29 cellular contexts compared by ENCODE assay signal in the genomic region with DNA sequence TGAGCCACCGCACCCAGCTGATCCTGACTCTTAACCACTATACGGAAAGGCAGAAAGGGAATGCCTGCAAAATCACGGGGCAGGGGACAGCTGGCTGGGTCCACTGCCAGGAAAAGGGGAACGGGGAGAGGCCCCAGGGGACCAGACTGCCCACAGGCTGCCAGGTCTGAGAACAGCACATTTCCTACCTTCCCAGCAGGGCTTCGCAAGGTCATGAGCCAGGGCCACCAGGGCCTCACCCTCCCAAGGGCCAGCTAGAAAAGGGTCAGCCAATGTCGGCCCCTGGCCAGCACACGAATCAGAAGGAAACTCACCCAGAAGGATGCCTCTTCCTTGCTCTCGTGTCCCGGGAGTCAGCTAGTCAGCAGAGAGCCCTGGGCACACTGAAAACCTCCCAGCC.
"Had no signal": no experiment of that assay in that cellular context is flagged by ENCODE, and none has a peak within 500 bp of the region (broad histone marks: within the 10 kb centered on the region; RNA-seq: fewer than 3 reads in every experiment).

No MANE protein-coding gene starts in this region.

- H3K27me3 Mint-ChIP-seq: naive B cell; stimulated activated memory B cell treated with anti-CD40 and anti-IgM and Interleukin-4, amounts not matched to agents 10 μg/mL and 1 μg/mL and 100 μg/mL, for 72 hours had no signal

- H3K9me3 Mint-ChIP-seq: mesothelial cell of epicardium; natural killer cell treated with Interleukin-12 subunit alpha and Interleukin-12 subunit beta and Interleukin-15 and Interleukin-18, amount 100 ng/mL, for 72 hours; neural crest cell; stimulated activated memory B cell treated with anti-CD40 and anti-IgM and Interleukin-4, amounts not matched to agents 10 μg/mL and 1 μg/mL and 100 μg/mL, for 72 hours had no signal

- H3K4me3 Mint-ChIP-seq: mesothelial cell of epicardium; naive B cell; natural killer cell treated with Interleukin-12 subunit alpha and Interleukin-12 subunit beta and Interleukin-15 and Interleukin-18, amount 100 ng/mL, for 72 hours; neural crest cell; stimulated activated memory B cell treated with anti-CD40 and anti-IgM and Interleukin-4, amounts not matched to agents 10 μg/mL and 1 μg/mL and 100 μg/mL, for 72 hours had no signal

- H3K4me3 ChIP-seq: coronary artery, esophagus muscularis mucosa, gastroesophageal sphincter, heart left ventricle, hepatocyte, mucosa of descending colon, prostate gland, right atrium auricular region, skin epidermis, spleen, thoracic aorta, tibial nerve had no signal

- ATAC-seq: foreskin keratinocyte; gastroesophageal sphincter; heart left ventricle; left lobe of liver; mucosa of descending colon; natural killer cell treated with Interleukin-12 subunit alpha and Interleukin-12 subunit beta and Interleukin-15 and Interleukin-18, amount 100 ng/mL, for 72 hours; sciatic nerve; stimulated activated memory B cell treated with anti-CD40 and anti-IgM and Interleukin-4, amounts not matched to agents 10 μg/mL and 1 μg/mL and 100 μg/mL, for 72 hours; stimulated activated naive CD8-positive, alpha-beta T cell treated with anti-CD3 and anti-CD28 coated beads, Interleukin-15, Interleukin-2, amounts not matched to agents 100 U/mL and 50 U/mL, for 24 hours had no signal

- FAIRE-seq: endothelial cell of umbilical vein, kidney had no signal

- H2AFZ ChIP-seq: hepatocyte had no signal

- H3K79me2 ChIP-seq: hepatocyte had no signal

- DNase-seq: dermis blood vessel endothelial cell; effector memory CD4-positive, alpha-beta T cell; foreskin keratinocyte; heart left ventricle; kidney; mesenchymal stem cell; naive B cell; nucleus accumbens; spleen; stimulated activated CD4-positive, alpha-beta T cell treated with anti-CD3 and anti-CD28 coated beads, Interleukin-4, amount 100 ng/mL, for 4 hours; stimulated activated naive CD8-positive, alpha-beta T cell treated with anti-CD3 and anti-CD28 coated beads, Interleukin-15, Interleukin-2, amounts not matched to agents 100 U/mL and 50 U/mL, for 24 hours; substantia nigra had no signal

- H3K27ac Mint-ChIP-seq: mesothelial cell of epicardium; naive B cell; natural killer cell treated with Interleukin-12 subunit alpha and Interleukin-12 subunit beta and Interleukin-15 and Interleukin-18, amount 100 ng/mL, for 72 hours; stimulated activated memory B cell treated with anti-CD40 and anti-IgM and Interleukin-4, amounts not matched to agents 10 μg/mL and 1 μg/mL and 100 μg/mL, for 72 hours had no signal

- H3K27me3 ChIP-seq: esophagus muscularis mucosa, foreskin keratinocyte, gastroesophageal sphincter, heart left ventricle, hepatocyte, right atrium auricular region, spleen, tibial nerve had no signal

- H3K9me3 ChIP-seq: gastroesophageal sphincter, mucosa of descending colon, prostate gland, right atrium auricular region, spleen, thoracic aorta, tibial nerve had no signal

- H3K36me3 ChIP-seq: esophagus muscularis mucosa, gastroesophageal sphincter, heart left ventricle, prostate gland, right atrium auricular region, spleen, thoracic aorta, tibial nerve had no signal

- H3K36me3 Mint-ChIP-seq: mesothelial cell of epicardium; naive B cell; natural killer cell treated with Interleukin-12 subunit alpha and Interleukin-12 subunit beta and Interleukin-15 and Interleukin-18, amount 100 ng/mL, for 72 hours; stimulated activated memory B cell treated with anti-CD40 and anti-IgM and Interleukin-4, amounts not matched to agents 10 μg/mL and 1 μg/mL and 100 μg/mL, for 72 hours had no signal

- H3K27ac ChIP-seq: coronary artery, esophagus muscularis mucosa, foreskin keratinocyte, gastroesophageal sphincter, heart left ventricle, hepatocyte, prostate gland, right atrium auricular region, skin epidermis, spleen, thoracic aorta, tibial nerve had no signal

- H3K4me1 ChIP-seq: foreskin keratinocyte, prostate gland, spleen had no signal

- H3K4me1 Mint-ChIP-seq: naive B cell; stimulated activated memory B cell treated with anti-CD40 and anti-IgM and Interleukin-4, amounts not matched to agents 10 μg/mL and 1 μg/mL and 100 μg/mL, for 72 hours had no signal

- H3K4me2 ChIP-seq: hepatocyte had no signal
